8 cellular contexts compared by ENCODE assay signal in genomic region chrX:38985375-38985774, GRCh38.
DNase-seq lines count a peak whose midpoint lies in the region; ATAC-seq, FAIRE-seq and TF ChIP-seq lines count a peak whose summit lies in the region.
"Had no signal": no experiment of that assay in that cellular context is flagged by ENCODE, and none has a peak within 500 bp of the region (broad histone marks: within the 10 kb centered on the region; RNA-seq: fewer than 3 reads in every experiment).

No MANE protein-coding gene starts in this region.

- no peaks in the 10 kb centered on the region for H3K27me3 Mint-ChIP-seq in type B pancreatic cell

- peak; percentile 25 for DNase-seq in DMS53 treated with DMSO at 0.1 percent for 48 hours (lab: John Stamatoyannopoulos, UW; ENCODE audit: unreplicated experiment)
- peak; percentile 8 for DNase-seq in H4 (ENCODE audit: low spot score)
- DNase-seq in RWPE2 (ENCODE audit: low spot score), result no peak
- no peak for DNase-seq in type B pancreatic cell (ENCODE audit: extremely low spot score, unreplicated experiment)

- TF ChIP-seq POLR2A in gastroesophageal sphincter (IDR thresholded peaks at IDR 0.05), result no peak

- H3K4me3 Mint-ChIP-seq in type B pancreatic cell, result no peak overlapping the region

- no peaks in the 10 kb centered on the region for H3K27me3 ChIP-seq in RWPE2 (ENCODE audit: insufficient read depth, poor library complexity, severe bottlenecking)
- H3K27me3 ChIP-seq in gastroesophageal sphincter, result no peaks in the 10 kb centered on the region

- TF ChIP-seq CTCF in RWPE2 (IDR thresholded peaks at IDR 0.05; ENCODE audit: poor library complexity, severe bottlenecking) (peak; percentile 22), type B pancreatic cell (conservative IDR thresholded peaks at IDR 0.05) (no peak), gastroesophageal sphincter (IDR thresholded peaks at IDR 0.05) (peak in 2 of 4 experiments; percentile 7 to 40)

- peaks cover 8% of the 10 kb centered on the region for H3K9me3 Mint-ChIP-seq in type B pancreatic cell

- H3K36me3 ChIP-seq in RWPE2 (ENCODE audit: low read depth), result no peaks in the 10 kb centered on the region
- H3K36me3 ChIP-seq in gastroesophageal sphincter, result no peaks in the 10 kb centered on the region

- no peaks in the 10 kb centered on the region for H3K4me1 Mint-ChIP-seq in type B pancreatic cell (ENCODE audit: unreplicated experiment)

- H3K4me3 ChIP-seq in RWPE2 (ENCODE audit: severe bottlenecking), result no peak overlapping the region
- no peak overlapping the region for H3K4me3 ChIP-seq in gastroesophageal sphincter

- ATAC-seq in RWPE2 (ENCODE audit: low read depth) (no peak), HG03108 (IDR thresholded peaks at IDR 0.05; ENCODE audit: unreplicated experiment) (no peak), gastroesophageal sphincter (no peak)

- TF ChIP-seq EP300 in gastroesophageal sphincter (IDR thresholded peaks at IDR 0.05), result no peak

- H3K36me3 Mint-ChIP-seq in type B pancreatic cell, result no peaks in the 10 kb centered on the region

- H3K4me1 ChIP-seq in RWPE2 (ENCODE audit: insufficient read depth, poor library complexity, severe bottlenecking), result no peaks in the 10 kb centered on the region
- H3K4me1 ChIP-seq in gastroesophageal sphincter, result no peaks in the 10 kb centered on the region
- H3K4me1 ChIP-seq: parathyroid adenoma had no signal

- no peak overlapping the region for H3K27ac ChIP-seq in RWPE2 (ENCODE audit: poor library complexity, severe bottlenecking)
- no peak overlapping the region for H3K27ac ChIP-seq in gastroesophageal sphincter
- H3K27ac ChIP-seq: parathyroid adenoma had no signal

- peak; percentile 5 for FAIRE-seq in islet of Langerhans (lab: Jason Lieb, UNC)

- WGBS in gastroesophageal sphincter (ENCODE audit: low coverage in 1 of 2), 2 donors, result 0 to 50% methylated on average over 1 to 3 of the region's 3 CpGs

- H3K9me3 ChIP-seq in RWPE2 (ENCODE audit: severe bottlenecking) (no peaks in the 10 kb centered on the region), gastroesophageal sphincter (no peaks in the 10 kb centered on the region)

- H3K27ac Mint-ChIP-seq in type B pancreatic cell, result no peak overlapping the region

Comparison
In these comparisons a context has a peak if more than half of its experiments do, and no peak if none do; other contexts are left out.
1. DNase-seq: peak in DMS53 treated with DMSO at 0.1 percent for 48 hours (single experiment) and H4 (single experiment); none in RWPE2 (single experiment) and type B pancreatic cell (single experiment).